ENCODE assay signal across 1 cellular context in the genomic region with DNA sequence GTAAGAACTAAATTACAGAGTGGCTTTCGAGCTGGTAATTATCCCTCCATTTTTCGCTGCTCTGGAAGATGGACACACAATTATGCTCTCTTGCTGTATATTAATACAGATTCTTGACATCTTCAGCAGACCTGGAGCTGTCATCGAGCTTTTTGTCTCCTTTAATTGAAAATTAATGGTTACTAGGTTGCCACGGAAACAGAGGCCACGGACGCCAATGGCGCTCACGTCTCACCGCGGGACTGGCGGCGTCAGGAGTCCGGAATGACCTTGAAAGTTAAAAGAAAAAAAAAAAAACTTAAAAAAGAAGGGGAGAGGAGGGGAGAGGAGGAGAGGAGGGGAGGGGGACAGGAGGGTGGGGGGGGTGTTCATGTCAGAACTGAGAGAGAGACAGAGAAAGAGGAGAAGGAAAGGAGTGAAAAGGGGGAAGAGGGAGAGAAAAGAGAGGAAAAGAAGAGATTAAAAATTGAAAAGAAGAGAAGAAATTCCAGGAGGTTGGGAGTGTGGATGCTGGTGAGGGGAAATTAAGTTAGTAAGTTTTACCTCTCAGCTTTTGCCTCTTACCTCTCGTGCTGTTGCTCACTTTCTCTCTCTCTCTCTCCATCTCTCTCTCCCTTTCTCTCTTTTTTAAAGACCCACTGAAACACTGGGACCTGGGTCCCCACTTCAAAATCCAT.
TF ChIP-seq lines count a peak whose summit lies in the region.

No MANE protein-coding gene starts in this region.

TF ChIP-seq in K562, 482 proteins besides CTCF, POLR2A, EP300 and RAD21:
- TF ChIP-seq PCBP2 (IDR thresholded peaks at IDR 0.05; ENCODE audit: low read depth, low read length, poor library complexity, severe bottlenecking) (peak; percentile 46), ESRRA (IDR thresholded peaks at IDR 0.05; ENCODE audit: borderline replicate concordance, low read depth) (peak; percentile 64; the same call in 1 of the 2 replicates), FOXP1 (CRISPR knock-in tag; IDR thresholded peaks at IDR 0.05) (no peak), BRD4 (IDR thresholded peaks at IDR 0.05) (no peak), HNRNPK (IDR thresholded peaks at IDR 0.05; ENCODE audit: low read depth, low read length, poor library complexity, severe bottlenecking) (peak; percentile 49), RFX1 (IDR thresholded peaks at IDR 0.05) (peak; percentile 64), HNRNPLL (IDR thresholded peaks at IDR 0.05; ENCODE audit: low read depth, low read length, poor library complexity, severe bottlenecking) (peak; percentile 24), HDAC1 (IDR thresholded peaks at IDR 0.05) (no peak)
- TF ChIP-seq, protein P1, sequence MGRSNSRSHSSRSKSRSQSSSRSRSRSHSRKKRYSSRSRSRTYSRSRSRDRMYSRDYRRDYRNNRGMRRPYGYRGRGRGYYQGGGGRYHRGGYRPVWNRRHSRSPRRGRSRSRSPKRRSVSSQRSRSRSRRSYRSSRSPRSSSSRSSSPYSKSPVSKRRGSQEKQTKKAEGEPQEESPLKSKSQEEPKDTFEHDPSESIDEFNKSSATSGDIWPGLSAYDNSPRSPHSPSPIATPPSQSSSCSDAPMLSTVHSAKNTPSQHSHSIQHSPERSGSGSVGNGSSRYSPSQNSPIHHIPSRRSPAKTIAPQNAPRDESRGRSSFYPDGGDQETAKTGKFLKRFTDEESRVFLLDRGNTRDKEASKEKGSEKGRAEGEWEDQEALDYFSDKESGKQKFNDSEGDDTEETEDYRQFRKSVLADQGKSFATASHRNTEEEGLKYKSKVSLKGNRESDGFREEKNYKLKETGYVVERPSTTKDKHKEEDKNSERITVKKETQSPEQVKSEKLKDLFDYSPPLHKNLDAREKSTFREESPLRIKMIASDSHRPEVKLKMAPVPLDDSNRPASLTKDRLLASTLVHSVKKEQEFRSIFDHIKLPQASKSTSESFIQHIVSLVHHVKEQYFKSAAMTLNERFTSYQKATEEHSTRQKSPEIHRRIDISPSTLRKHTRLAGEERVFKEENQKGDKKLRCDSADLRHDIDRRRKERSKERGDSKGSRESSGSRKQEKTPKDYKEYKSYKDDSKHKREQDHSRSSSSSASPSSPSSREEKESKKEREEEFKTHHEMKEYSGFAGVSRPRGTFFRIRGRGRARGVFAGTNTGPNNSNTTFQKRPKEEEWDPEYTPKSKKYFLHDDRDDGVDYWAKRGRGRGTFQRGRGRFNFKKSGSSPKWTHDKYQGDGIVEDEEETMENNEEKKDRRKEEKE (IDR thresholded peaks at IDR 0.05; ENCODE audit: borderline replicate concordance in 1 of 2, control insufficient read depth in 1 of 2, low read depth in 2 of 2, low read length in 1 of 2): no peak
- TF ChIP-seq, protein P2, sequence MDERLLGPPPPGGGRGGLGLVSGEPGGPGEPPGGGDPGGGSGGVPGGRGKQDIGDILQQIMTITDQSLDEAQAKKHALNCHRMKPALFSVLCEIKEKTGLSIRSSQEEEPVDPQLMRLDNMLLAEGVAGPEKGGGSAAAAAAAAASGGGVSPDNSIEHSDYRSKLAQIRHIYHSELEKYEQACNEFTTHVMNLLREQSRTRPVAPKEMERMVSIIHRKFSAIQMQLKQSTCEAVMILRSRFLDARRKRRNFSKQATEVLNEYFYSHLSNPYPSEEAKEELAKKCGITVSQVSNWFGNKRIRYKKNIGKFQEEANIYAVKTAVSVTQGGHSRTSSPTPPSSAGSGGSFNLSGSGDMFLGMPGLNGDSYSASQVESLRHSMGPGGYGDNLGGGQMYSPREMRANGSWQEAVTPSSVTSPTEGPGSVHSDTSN (CRISPR knock-in tag; IDR thresholded peaks at IDR 0.05; ENCODE audit: low read depth): no peak
- TF ChIP-seq, protein P2 (tag; conservative IDR thresholded peaks at IDR 0.05; ENCODE audit: low read depth): peak; percentile 42; the same call in 1 of the 2 replicates
- TF ChIP-seq, protein P3, sequence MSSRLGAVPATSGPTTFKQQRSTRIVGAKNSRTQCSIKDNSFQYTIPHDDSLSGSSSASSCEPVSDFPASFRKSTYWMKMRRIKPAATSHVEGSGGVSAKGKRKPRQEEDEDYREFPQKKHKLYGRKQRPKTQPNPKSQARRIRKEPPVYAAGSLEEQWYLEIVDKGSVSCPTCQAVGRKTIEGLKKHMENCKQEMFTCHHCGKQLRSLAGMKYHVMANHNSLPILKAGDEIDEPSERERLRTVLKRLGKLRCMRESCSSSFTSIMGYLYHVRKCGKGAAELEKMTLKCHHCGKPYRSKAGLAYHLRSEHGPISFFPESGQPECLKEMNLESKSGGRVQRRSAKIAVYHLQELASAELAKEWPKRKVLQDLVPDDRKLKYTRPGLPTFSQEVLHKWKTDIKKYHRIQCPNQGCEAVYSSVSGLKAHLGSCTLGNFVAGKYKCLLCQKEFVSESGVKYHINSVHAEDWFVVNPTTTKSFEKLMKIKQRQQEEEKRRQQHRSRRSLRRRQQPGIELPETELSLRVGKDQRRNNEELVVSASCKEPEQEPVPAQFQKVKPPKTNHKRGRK (tag; IDR thresholded peaks at IDR 0.05): 0 out of 2 replicates have a peak, but pooled peaks have one; percentile 24
